ENCODE assay signal across 9 cellular contexts in genomic region chr19:58475714-58476497, GRCh38.
A peak's percentile ranks its signal among the peaks of the same experiment; 100 is the strongest.
DNase-seq lines count a peak whose midpoint lies in the region; ATAC-seq and FAIRE-seq lines count a peak whose summit lies in the region.
"Had no signal": no experiment of that assay in that cellular context is flagged by ENCODE, and none has a peak within 500 bp of the region (broad histone marks: within the 10 kb centered on the region; RNA-seq: fewer than 3 reads in every experiment).

Gene ZNF446, plus strand, starts transcription at chr19:58476352. Its CDS starts 867 bp downstream, at chr19:58477219.

- peak; percentile 73 for FAIRE-seq in islet of Langerhans (lab: Jason Lieb, UNC)
- FAIRE-seq: colon had no signal

- DNase-seq in AG20443 (ENCODE audit: low spot score) (peak; percentile 96), NCI-H446 (lab: John Stamatoyannopoulos, UW) (peak; percentile 89 to 96), cerebellar cortex (ENCODE audit: low spot score) (peak; percentile 98)
- peak; percentile 90 to 93 for DNase-seq in stimulated activated CD4-positive, alpha-beta T cell treated with anti-CD3 and anti-CD28 coated beads, Interleukin-12 subunit alpha, Interleukin-12 subunit beta, amount 100 ng/mL, for 24 hours (ENCODE audit: low read depth in 2 of 2)

- ATAC-seq in GM19043 (IDR thresholded peaks at IDR 0.05; ENCODE audit: low read depth, unreplicated experiment) = peak; percentile 76
- ATAC-seq in HG03354 (IDR thresholded peaks at IDR 0.05; ENCODE audit: poor library complexity, severe bottlenecking, unreplicated experiment) = peak; percentile 86
- ATAC-seq in activated CD4-positive, CD25-positive, alpha-beta regulatory T cell treated with anti-CD3 and anti-CD28 coated beads, Interleukin-2, amount 50 U/mL, for 24 hours = peak; percentile 89 to 92

Comparison
In these comparisons a context has a peak if more than half of its experiments do, and no peak if none do; other contexts are left out.
1. Peak in every context shown above with its lines: DNase-seq and ATAC-seq.